ENCODE assay signal across 19 cellular contexts in the genomic region with DNA sequence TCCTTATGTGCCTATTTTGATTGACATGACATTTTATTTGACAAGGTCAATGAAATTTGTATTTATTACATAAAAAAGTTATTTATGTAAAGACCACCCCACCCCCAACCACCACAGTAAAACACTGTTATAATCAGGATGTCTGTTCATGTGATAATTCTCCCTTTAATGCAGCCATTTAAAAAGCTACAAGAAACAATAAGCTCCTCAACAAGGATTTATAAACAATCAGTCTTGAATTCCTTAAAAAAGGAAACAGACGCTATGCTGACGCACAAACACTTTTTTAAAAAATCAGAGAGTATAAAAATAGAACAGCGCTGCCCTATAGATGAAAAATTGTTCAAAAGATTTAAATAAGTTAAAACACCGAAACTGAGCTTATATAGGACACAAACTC.
"Had no signal": no experiment of that assay in that cellular context is flagged by ENCODE, and none has a peak within 500 bp of the region (broad histone marks: within the 10 kb centered on the region; RNA-seq: fewer than 3 reads in every experiment).

No MANE protein-coding gene starts in this region.

- H3K27me3 ChIP-seq: adrenal gland, body of pancreas, gastroesophageal sphincter, hepatocyte, sigmoid colon, testis had no signal

- H3K27ac ChIP-seq: adrenal gland, body of pancreas, hepatocyte, psoas muscle, sigmoid colon, SK-N-MC had no signal

- H3K4me1 Mint-ChIP-seq: activated T-helper 17 cell treated with anti-CD3 and anti-CD28 coated beads, Interleukin-2, amount 50 U/mL, for 72 hours had no signal

- H3K9me3 Mint-ChIP-seq: activated T-helper 17 cell treated with anti-CD3 and anti-CD28 coated beads, Interleukin-2, amount 50 U/mL, for 72 hours; nephron had no signal

- H3K9me3 ChIP-seq: adrenal gland, body of pancreas, gastroesophageal sphincter, psoas muscle, sigmoid colon, testis had no signal

- FAIRE-seq: endothelial cell of umbilical vein, urothelium cell line had no signal

- H3K4me1 ChIP-seq: adrenal gland, body of pancreas had no signal

- H3K27me3 Mint-ChIP-seq: activated T-helper 17 cell treated with anti-CD3 and anti-CD28 coated beads, Interleukin-2, amount 50 U/mL, for 72 hours had no signal

- H3K27ac Mint-ChIP-seq: activated T-helper 17 cell treated with anti-CD3 and anti-CD28 coated beads, Interleukin-2, amount 50 U/mL, for 72 hours; nephron had no signal

- DNase-seq: activated CD4-positive, alpha-beta T cell treated with anti-CD3 and anti-CD28 coated beads for 4 hours; activated naive CD4-positive, alpha-beta T cell treated with anti-CD3 and anti-CD28 coated beads, Interleukin-2, amount 50 U/mL, for 16 hours; adrenal gland; body of pancreas; cerebellar nuclear complex; mesenchymal stem cell; psoas muscle; sigmoid colon; stimulated activated CD4-positive, alpha-beta T cell treated with anti-CD3 and anti-CD28 coated beads, Interleukin-2, amount 100 ng/mL, for 48 hours; stimulated activated naive CD4-positive, alpha-beta T cell treated with Interleukin-2 at 50 U/mL for 16 hours; T-helper 1 cell; testis had no signal

- H3K4me3 Mint-ChIP-seq: activated T-helper 17 cell treated with anti-CD3 and anti-CD28 coated beads, Interleukin-2, amount 50 U/mL, for 72 hours; nephron had no signal

- H3K4me3 ChIP-seq: adrenal gland, body of pancreas, gastroesophageal sphincter, hepatocyte, psoas muscle, sigmoid colon, SK-N-MC, testis had no signal

- ATAC-seq: activated T-helper 17 cell treated with anti-CD3 and anti-CD28 coated beads, Interleukin-2, amount 50 U/mL, for 72 hours; body of pancreas; gastroesophageal sphincter; psoas muscle had no signal
